29 cellular contexts compared by ENCODE assay signal in genomic region chr2:229170171-229170570, GRCh38.
"Had no signal": no experiment of that assay in that cellular context is flagged by ENCODE, and none has a peak within 500 bp of the region (broad histone marks: within the 10 kb centered on the region; RNA-seq: fewer than 3 reads in every experiment).

No MANE protein-coding gene starts in this region.

- ATAC-seq: activated naive CD8-positive, alpha-beta T cell treated with anti-CD3 and anti-CD28 coated beads, Interleukin-2, amount 50 U/mL, for 24 hours; activated T-helper 17 cell treated with anti-CD3 and anti-CD28 coated beads, Interleukin-2, amount 50 U/mL, for 72 hours; T-cell had no signal

- H3K9me3 Mint-ChIP-seq: activated CD4-positive, alpha-beta memory T cell treated with anti-CD3 and anti-CD28 coated beads, Interleukin-2, amount 10 ng/mL, durations not matched to agents 7 days and 5 days; activated naive CD4-positive, alpha-beta T cell treated with anti-CD3 and anti-CD28 coated beads, Interleukin-2, amount 50 U/mL, for 24 hours; activated T-helper 17 cell treated with anti-CD3 and anti-CD28 coated beads, Interleukin-2, amount 50 U/mL, for 72 hours; nephron progenitor cell had no signal

- H3K27ac ChIP-seq: esophagus muscularis mucosa, neutrophil, thyroid gland, upper lobe of left lung, vagina, VCaP had no signal

- H3K4me1 ChIP-seq: esophagus muscularis mucosa, thyroid gland, vagina had no signal

- H3K9me3 ChIP-seq: neutrophil, thyroid gland, upper lobe of left lung, vagina had no signal

- H3K27ac Mint-ChIP-seq: activated CD4-positive, alpha-beta memory T cell treated with anti-CD3 and anti-CD28 coated beads, Interleukin-2, amount 10 ng/mL, durations not matched to agents 7 days and 5 days; activated naive CD4-positive, alpha-beta T cell treated with anti-CD3 and anti-CD28 coated beads, Interleukin-2, amount 50 U/mL, for 24 hours; activated naive CD8-positive, alpha-beta T cell treated with anti-CD3 and anti-CD28 coated beads, Interleukin-2, amount 50 U/mL, for 24 hours; activated T-cell treated with anti-CD3 and anti-CD28 coated beads, Interleukin-2, amount 50 U/mL, for 24 hours; activated T-helper 17 cell treated with anti-CD3 and anti-CD28 coated beads, Interleukin-2, amount 50 U/mL, for 72 hours; immature natural killer cell; mesothelial cell of epicardium; naive B cell; nephron progenitor cell; progenitor cell of endocrine pancreas; stimulated activated naive CD8-positive, alpha-beta T cell treated with anti-CD3 and anti-CD28 coated beads, Interleukin-15, Interleukin-2, amounts not matched to agents 100 ng/mL and 50 ng/mL, for 24 hours; T-cell had no signal

- H3K36me3 ChIP-seq: esophagus muscularis mucosa, neutrophil, ovary, right lobe of liver, thyroid gland, upper lobe of left lung, vagina had no signal

- H3K27me3 ChIP-seq: esophagus muscularis mucosa, neutrophil, ovary, right lobe of liver, thyroid gland, upper lobe of left lung, vagina had no signal

- H3K4me3 Mint-ChIP-seq: activated CD4-positive, alpha-beta memory T cell treated with anti-CD3 and anti-CD28 coated beads, Interleukin-2, amount 10 ng/mL, durations not matched to agents 7 days and 5 days; activated naive CD4-positive, alpha-beta T cell treated with anti-CD3 and anti-CD28 coated beads, Interleukin-2, amount 50 U/mL, for 24 hours; activated naive CD8-positive, alpha-beta T cell treated with anti-CD3 and anti-CD28 coated beads, Interleukin-2, amount 50 U/mL, for 24 hours; activated T-cell treated with anti-CD3 and anti-CD28 coated beads, Interleukin-2, amount 50 U/mL, for 24 hours; activated T-helper 17 cell treated with anti-CD3 and anti-CD28 coated beads, Interleukin-2, amount 50 U/mL, for 72 hours; brain; immature natural killer cell; mesothelial cell of epicardium; naive B cell; nephron progenitor cell; stimulated activated naive CD8-positive, alpha-beta T cell treated with anti-CD3 and anti-CD28 coated beads, Interleukin-15, Interleukin-2, amounts not matched to agents 100 ng/mL and 50 ng/mL, for 24 hours; T-cell had no signal

- H3K27me3 Mint-ChIP-seq: activated CD4-positive, alpha-beta memory T cell treated with anti-CD3 and anti-CD28 coated beads, Interleukin-2, amount 10 ng/mL, durations not matched to agents 7 days and 5 days; activated naive CD4-positive, alpha-beta T cell treated with anti-CD3 and anti-CD28 coated beads, Interleukin-2, amount 50 U/mL, for 24 hours; activated naive CD8-positive, alpha-beta T cell treated with anti-CD3 and anti-CD28 coated beads, Interleukin-2, amount 50 U/mL, for 24 hours; activated T-cell treated with anti-CD3 and anti-CD28 coated beads, Interleukin-2, amount 50 U/mL, for 24 hours; brain; naive B cell; progenitor cell of endocrine pancreas; stimulated activated naive CD8-positive, alpha-beta T cell treated with anti-CD3 and anti-CD28 coated beads, Interleukin-15, Interleukin-2, amounts not matched to agents 100 ng/mL and 50 ng/mL, for 24 hours; T-cell had no signal

- H3K4me1 Mint-ChIP-seq: activated CD4-positive, alpha-beta memory T cell treated with anti-CD3 and anti-CD28 coated beads, Interleukin-2, amount 10 ng/mL, durations not matched to agents 7 days and 5 days; activated naive CD4-positive, alpha-beta T cell treated with anti-CD3 and anti-CD28 coated beads, Interleukin-2, amount 50 U/mL, for 24 hours; activated naive CD8-positive, alpha-beta T cell treated with anti-CD3 and anti-CD28 coated beads, Interleukin-2, amount 50 U/mL, for 24 hours; activated T-helper 17 cell treated with anti-CD3 and anti-CD28 coated beads, Interleukin-2, amount 50 U/mL, for 72 hours; immature natural killer cell; mesothelial cell of epicardium; naive B cell; nephron progenitor cell; T-cell had no signal

- DNase-seq: activated CD4-positive, alpha-beta memory T cell treated with anti-CD3 and anti-CD28 coated beads, Interleukin-2, amount 10 ng/mL, durations not matched to agents 7 days and 5 days; activated CD4-positive, alpha-beta T cell treated with anti-CD3 and anti-CD28 coated beads for 48 hours; activated CD8-positive, alpha-beta memory T cell treated with anti-CD3 and anti-CD28 coated beads, Interleukin-2, amount 50 U/mL, for 48 hours; activated naive CD8-positive, alpha-beta T cell treated with anti-CD3 and anti-CD28 coated beads, Interleukin-2, amount 50 U/mL, for 24 hours; activated T-cell treated with anti-CD3 and anti-CD28 coated beads, Interleukin-2, amount 50 U/mL, for 24 hours; aorta; caudate nucleus; hypothalamus; immature natural killer cell; naive B cell; nephron progenitor cell; right lobe of liver; stimulated activated CD4-positive, alpha-beta T cell treated with anti-CD3 and anti-CD28 coated beads, Interleukin-12 subunit alpha, Interleukin-12 subunit beta, amount 100 ng/mL, for 4 hours; stimulated activated CD4-positive, alpha-beta T cell treated with anti-CD3 and anti-CD28 coated beads, Interleukin-4, amount 100 ng/mL, for 1 hour; T-cell; T-helper 9 cell; thyroid gland; upper lobe of left lung had no signal

- H3K4me3 ChIP-seq: esophagus muscularis mucosa, ovary, right lobe of liver, thyroid gland, upper lobe of left lung, vagina had no signal

- H3K36me3 Mint-ChIP-seq: activated naive CD4-positive, alpha-beta T cell treated with anti-CD3 and anti-CD28 coated beads, Interleukin-2, amount 50 U/mL, for 24 hours; immature natural killer cell; mesothelial cell of epicardium; naive B cell; T-cell had no signal
